1 cellular context compared by ENCODE assay signal in the genomic region with DNA sequence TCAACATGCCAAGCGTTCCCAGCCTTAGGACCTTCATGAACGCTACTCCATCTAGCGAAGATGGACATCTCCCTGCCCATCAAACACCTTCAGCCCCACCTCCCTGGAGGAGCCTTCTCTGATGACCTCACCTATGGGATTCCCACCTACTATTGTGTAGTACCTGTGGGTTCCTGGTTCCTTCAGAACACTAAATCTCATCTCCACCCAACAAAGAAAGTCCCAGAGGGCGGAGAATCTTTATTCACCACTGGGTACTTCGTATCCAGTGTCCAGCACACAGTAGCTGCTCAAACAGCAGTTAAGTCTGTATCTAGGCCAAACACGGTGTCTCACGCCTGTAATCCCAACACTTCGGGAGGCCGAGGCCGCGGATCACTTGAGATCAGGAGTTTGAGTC.
TF ChIP-seq lines count a peak whose summit lies in the region.

No MANE protein-coding gene starts in this region.

TF ChIP-seq in WTC11, 78 proteins besides CTCF, POLR2A, EP300 and RAD21 (continued from another document):
- TF ChIP-seq, protein P1, sequence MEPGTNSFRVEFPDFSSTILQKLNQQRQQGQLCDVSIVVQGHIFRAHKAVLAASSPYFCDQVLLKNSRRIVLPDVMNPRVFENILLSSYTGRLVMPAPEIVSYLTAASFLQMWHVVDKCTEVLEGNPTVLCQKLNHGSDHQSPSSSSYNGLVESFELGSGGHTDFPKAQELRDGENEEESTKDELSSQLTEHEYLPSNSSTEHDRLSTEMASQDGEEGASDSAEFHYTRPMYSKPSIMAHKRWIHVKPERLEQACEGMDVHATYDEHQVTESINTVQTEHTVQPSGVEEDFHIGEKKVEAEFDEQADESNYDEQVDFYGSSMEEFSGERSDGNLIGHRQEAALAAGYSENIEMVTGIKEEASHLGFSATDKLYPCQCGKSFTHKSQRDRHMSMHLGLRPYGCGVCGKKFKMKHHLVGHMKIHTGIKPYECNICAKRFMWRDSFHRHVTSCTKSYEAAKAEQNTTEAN (CRISPR knock-in tag; IDR thresholded peaks at IDR 0.05), result no peak
- TF ChIP-seq ZNF671 (CRISPR knock-in tag; IDR thresholded peaks at IDR 0.05), result no peak
- TF ChIP-seq, protein P2, sequence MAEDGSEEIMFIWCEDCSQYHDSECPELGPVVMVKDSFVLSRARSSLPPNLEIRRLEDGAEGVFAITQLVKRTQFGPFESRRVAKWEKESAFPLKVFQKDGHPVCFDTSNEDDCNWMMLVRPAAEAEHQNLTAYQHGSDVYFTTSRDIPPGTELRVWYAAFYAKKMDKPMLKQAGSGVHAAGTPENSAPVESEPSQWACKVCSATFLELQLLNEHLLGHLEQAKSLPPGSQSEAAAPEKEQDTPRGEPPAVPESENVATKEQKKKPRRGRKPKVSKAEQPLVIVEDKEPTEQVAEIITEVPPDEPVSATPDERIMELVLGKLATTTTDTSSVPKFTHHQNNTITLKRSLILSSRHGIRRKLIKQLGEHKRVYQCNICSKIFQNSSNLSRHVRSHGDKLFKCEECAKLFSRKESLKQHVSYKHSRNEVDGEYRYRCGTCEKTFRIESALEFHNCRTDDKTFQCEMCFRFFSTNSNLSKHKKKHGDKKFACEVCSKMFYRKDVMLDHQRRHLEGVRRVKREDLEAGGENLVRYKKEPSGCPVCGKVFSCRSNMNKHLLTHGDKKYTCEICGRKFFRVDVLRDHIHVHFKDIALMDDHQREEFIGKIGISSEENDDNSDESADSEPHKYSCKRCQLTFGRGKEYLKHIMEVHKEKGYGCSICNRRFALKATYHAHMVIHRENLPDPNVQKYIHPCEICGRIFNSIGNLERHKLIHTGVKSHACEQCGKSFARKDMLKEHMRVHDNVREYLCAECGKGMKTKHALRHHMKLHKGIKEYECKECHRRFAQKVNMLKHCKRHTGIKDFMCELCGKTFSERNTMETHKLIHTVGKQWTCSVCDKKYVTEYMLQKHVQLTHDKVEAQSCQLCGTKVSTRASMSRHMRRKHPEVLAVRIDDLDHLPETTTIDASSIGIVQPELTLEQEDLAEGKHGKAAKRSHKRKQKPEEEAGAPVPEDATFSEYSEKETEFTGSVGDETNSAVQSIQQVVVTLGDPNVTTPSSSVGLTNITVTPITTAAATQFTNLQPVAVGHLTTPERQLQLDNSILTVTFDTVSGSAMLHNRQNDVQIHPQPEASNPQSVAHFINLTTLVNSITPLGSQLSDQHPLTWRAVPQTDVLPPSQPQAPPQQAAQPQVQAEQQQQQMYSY (CRISPR knock-in tag; IDR thresholded peaks at IDR 0.05), result no peak
- TF ChIP-seq, protein P3, sequence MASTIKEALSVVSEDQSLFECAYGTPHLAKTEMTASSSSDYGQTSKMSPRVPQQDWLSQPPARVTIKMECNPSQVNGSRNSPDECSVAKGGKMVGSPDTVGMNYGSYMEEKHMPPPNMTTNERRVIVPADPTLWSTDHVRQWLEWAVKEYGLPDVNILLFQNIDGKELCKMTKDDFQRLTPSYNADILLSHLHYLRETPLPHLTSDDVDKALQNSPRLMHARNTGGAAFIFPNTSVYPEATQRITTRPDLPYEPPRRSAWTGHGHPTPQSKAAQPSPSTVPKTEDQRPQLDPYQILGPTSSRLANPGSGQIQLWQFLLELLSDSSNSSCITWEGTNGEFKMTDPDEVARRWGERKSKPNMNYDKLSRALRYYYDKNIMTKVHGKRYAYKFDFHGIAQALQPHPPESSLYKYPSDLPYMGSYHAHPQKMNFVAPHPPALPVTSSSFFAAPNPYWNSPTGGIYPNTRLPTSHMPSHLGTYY (CRISPR knock-in tag; IDR thresholded peaks at IDR 0.05), result no peak
